In the genomic region with DNA sequence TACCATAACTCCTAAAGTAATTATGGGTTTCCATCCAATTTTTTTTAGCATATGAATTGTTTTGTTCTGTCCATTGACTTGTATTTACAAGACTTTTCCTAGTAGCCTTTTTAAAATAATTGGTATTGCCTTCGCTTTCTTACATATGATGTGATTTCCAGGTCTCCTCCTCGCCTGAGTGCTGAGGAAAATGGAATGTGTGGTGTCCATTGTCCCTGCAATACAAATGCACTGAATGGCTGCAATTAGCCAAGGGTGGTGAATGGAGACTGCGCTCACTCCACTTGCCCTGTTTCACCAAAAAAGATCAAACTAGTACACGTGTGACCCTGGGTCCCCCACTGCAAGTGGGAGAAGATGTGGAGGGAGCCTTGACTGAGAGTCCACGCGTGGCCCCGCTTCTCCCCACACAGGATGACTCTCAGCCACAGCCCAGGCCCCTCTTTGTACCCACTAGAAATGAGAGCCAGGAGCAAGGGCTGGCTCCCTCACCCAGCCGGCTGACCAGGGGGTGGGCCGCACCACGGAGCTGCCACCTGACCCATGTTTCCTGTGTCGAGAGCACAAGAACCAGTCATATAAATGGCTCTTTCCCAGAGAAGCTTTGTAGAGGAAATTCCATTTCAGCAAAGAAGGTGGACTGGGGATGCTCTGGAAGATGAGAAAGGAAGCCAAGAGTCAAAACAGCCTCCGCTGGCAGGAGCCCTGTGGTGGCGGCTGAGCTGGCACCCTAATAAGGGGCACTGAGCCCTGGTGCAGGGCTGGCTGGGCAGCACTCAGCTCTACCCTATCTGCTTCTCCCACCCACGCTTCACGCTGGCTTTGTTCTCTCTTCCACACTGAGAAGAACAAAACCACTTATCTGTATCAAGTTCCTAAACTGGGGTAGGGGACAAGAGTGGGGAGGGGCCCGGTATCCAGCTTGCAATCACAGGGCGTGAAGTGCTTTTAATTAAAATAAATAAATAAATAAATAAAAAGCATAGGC, we compare ENCODE assay signal across 1 cellular context.
TF ChIP-seq lines count a peak whose summit lies in the region.

No MANE protein-coding gene starts in this region.

TF ChIP-seq in K562, 482 proteins besides CTCF, POLR2A, EP300 and RAD21 (continued from another document):
- TF ChIP-seq IFI16 (CRISPR knock-in tag; IDR thresholded peaks at IDR 0.05) = no peak
